Comparison of ENCODE assay signal across 17 cellular contexts in genomic region chr14:99657645-99658155, GRCh38. TPM values are rescaled to one million over a fixed set of nuclear protein-coding genes. Genes with fewer than 3 reads are reported as not detected.
DNase-seq lines count a peak whose midpoint lies in the region; ATAC-seq, FAIRE-seq and TF ChIP-seq lines count a peak whose summit lies in the region.
"Had no signal": no experiment of that assay in that cellular context is flagged by ENCODE, and none has a peak within 500 bp of the region (broad histone marks: within the 10 kb centered on the region; RNA-seq: fewer than 3 reads in every experiment).

No MANE protein-coding gene starts in this region.

- peak overlapping the region; percentile 7 for H3K27ac Mint-ChIP-seq in nephron progenitor cell
- H3K27ac Mint-ChIP-seq: CD4-positive, alpha-beta memory T cell had no signal

- H3K79me2 ChIP-seq in OCI-LY7 (ENCODE audit: insufficient read depth, low read depth, low read length) = no peaks in the 10 kb centered on the region

- FAIRE-seq in urothelium cell line (lab: Jason Lieb, UNC) = peak; percentile 94
- FAIRE-seq: G401.6, GM12892, GM19239 had no signal

- H3K27ac ChIP-seq in BLaER1 treated with 17β-estradiol and CSF1 and Interleukin-3, amounts not matched to agents 10 nM and 100 nM = peak overlapping the region in 4 of 11 experiments; percentile 27 to 72 (median 68); a peak in 8 of 22 replicates
- no peak overlapping the region for H3K27ac ChIP-seq in OCI-LY7 (ENCODE audit: low read depth, low read length, poor library complexity, severe bottlenecking)
- H3K27ac ChIP-seq: C4-2B had no signal

- H3K9me2 ChIP-seq in OCI-LY7 (ENCODE audit: insufficient read depth, low read length) = no peaks in the 10 kb centered on the region

- H3K4me3 Mint-ChIP-seq in nephron progenitor cell = no peak overlapping the region
- H3K4me3 Mint-ChIP-seq: CD4-positive, alpha-beta memory T cell had no signal

- no TSS peak for BruUV-seq in OCI-LY7 (replicated peaks; lab: Mats Ljungman, UMichigan)

- no peak for DNase-seq in OCI-LY7 (ENCODE audit: low spot score)
- no peak for DNase-seq in nephron progenitor cell
- no peak for DNase-seq in urothelium cell line (ENCODE audit: low spot score)
- DNase-seq in NCI-H526 treated with DMSO at 0.1 percent for 48 hours (lab: John Stamatoyannopoulos, UW) = no peak
- no peak for DNase-seq in G401 (ENCODE audit: low spot score)
- DNase-seq: ACHN; CD4-positive, alpha-beta memory T cell; DMS79 had no signal

- CTCF ChIA-PET in OCI-LY7 (lab: Charles Lee; ENCODE audit: unreplicated experiment) = no interaction called here

- peak overlapping the region in 1 of 11 experiments; percentile 43; a peak in 3 of 22 replicates for H3K9ac ChIP-seq in BLaER1 treated with 17β-estradiol and CSF1 and Interleukin-3, amounts not matched to agents 10 nM and 100 nM

- H3K4me1 Mint-ChIP-seq in nephron progenitor cell = peaks cover 28% of the 10 kb centered on the region

- intact Hi-C loops in OCI-LY7 (cut with micrococcal nuclease; ENCODE audit: unreplicated experiment) = no loop called here

- no peak for TF ChIP-seq CTCF in OCI-LY7 (conservative IDR thresholded peaks at IDR 0.05; ENCODE audit: low read length)
- TF ChIP-seq CTCF in nephron progenitor cell (IDR thresholded peaks at IDR 0.05) = no peak

- in situ Hi-C loops in G401 (cut with HindIII; ENCODE audit: low sequenced_read_pairs) = no loop called here

- no peaks in the 10 kb centered on the region for H3K36me3 ChIP-seq in BLaER1 treated with 17β-estradiol and CSF1 and Interleukin-3, amounts not matched to agents 10 nM and 100 nM
- H3K36me3 ChIP-seq in OCI-LY7 (ENCODE audit: insufficient read depth, low read length) = no peaks in the 10 kb centered on the region

- peaks cover 76% of the 10 kb centered on the region for H3K27me3 Mint-ChIP-seq in nephron progenitor cell (ENCODE audit: low read depth, poor library complexity)

- peak overlapping the region; percentile 3 to 90 (median 74); a peak in 20 of 22 replicates for H3K4me2 ChIP-seq in BLaER1 treated with 17β-estradiol and CSF1 and Interleukin-3, amounts not matched to agents 10 nM and 100 nM
- H3K4me2 ChIP-seq in OCI-LY7 (ENCODE audit: low read length) = no peak overlapping the region

- H3K4me1 ChIP-seq in BLaER1 treated with 17β-estradiol and CSF1 and Interleukin-3, amounts not matched to agents 10 nM and 100 nM = peaks cover 21 to 87% (median 68%) of the 10 kb centered on the region in 10 experiments
- H3K4me1 ChIP-seq in OCI-LY7 (ENCODE audit: insufficient read depth, low read length, poor library complexity, severe bottlenecking) = peaks cover 28% of the 10 kb centered on the region

- POLR2A ChIA-PET in OCI-LY7 (lab: Charles Lee) = interaction anchor here (1.1 to 1.8 kb wide), 3 partner anchors 11 to 29 kb away, joined by 3 to 6 read pairs (median 3); no protein-coding TSS in a partner anchor

- H3K4me3 ChIP-seq in BLaER1 treated with 17β-estradiol and CSF1 and Interleukin-3, amounts not matched to agents 10 nM and 100 nM = no peak overlapping the region
- H3K4me3 ChIP-seq in OCI-LY7 (ENCODE audit: low read depth, low read length, poor library complexity, severe bottlenecking) = no peak overlapping the region

- no peaks in the 10 kb centered on the region for H4K20me1 ChIP-seq in BLaER1 treated with 17β-estradiol and CSF1 and Interleukin-3, amounts not matched to agents 10 nM and 100 nM
- H4K20me1 ChIP-seq in OCI-LY7 (ENCODE audit: insufficient read depth, low read length) = no peaks in the 10 kb centered on the region

- H3K27me3 ChIP-seq in BLaER1 treated with 17β-estradiol and CSF1 and Interleukin-3, amounts not matched to agents 10 nM and 100 nM = peaks cover 0 to 24% (median 10%) of the 10 kb centered on the region in 11 experiments; a peak in 12 of 22 replicates

- H3K9me3 Mint-ChIP-seq in nephron progenitor cell = no peaks in the 10 kb centered on the region

- H3K9me3 ChIP-seq in BLaER1 treated with 17β-estradiol and CSF1 and Interleukin-3, amounts not matched to agents 10 nM and 100 nM (replicated peaks in 1 of 11) = no peaks in the 10 kb centered on the region
- no peaks in the 10 kb centered on the region for H3K9me3 ChIP-seq in OCI-LY7 (ENCODE audit: low read length)

- no peaks in the 10 kb centered on the region for H3K36me3 Mint-ChIP-seq in nephron progenitor cell (ENCODE audit: low read depth)
- H3K36me3 Mint-ChIP-seq: CD4-positive, alpha-beta memory T cell had no signal

- peak overlapping the region; percentile 22; the same call in 1 of the 2 replicates for H2AFZ ChIP-seq in OCI-LY7 (ENCODE audit: low read length)

- ATAC-seq in GM21576 (IDR thresholded peaks at IDR 0.05; ENCODE audit: unreplicated experiment) = no peak

RNA-seq across cellular contexts. Expression of gene HHIPL1, which starts 12.8 kb away (rescaled TPM):
- 0.25 and 1.5 TPM in 2 replicates for total RNA-seq in OCI-LY7 (2014; rRNA removed; shearing (Covaris generic))
- total RNA-seq in OCI-LY7 (2022) = 0.61 and 0.72 TPM in 2 replicates
- 0.20 TPM in 1 of 2 replicates, not detected in the other for total RNA-seq in G401 (2014; rRNA removed; shearing (Covaris generic))
- total RNA-seq: A172, HT-29 had no signal

RNA-seq across cellular contexts. Expression of gene CYP46A1, which starts 26.4 kb away (rescaled TPM):
- 2.0 and 4.1 TPM in 2 replicates for total RNA-seq in OCI-LY7 (2014; rRNA removed; shearing (Covaris generic))
- total RNA-seq in OCI-LY7 (2022) = 10.8 and 11.0 TPM in 2 replicates
- total RNA-seq in G401 (2014; rRNA removed; shearing (Covaris generic)) = 0.86 and 3.0 TPM in 2 replicates
- total RNA-seq: H4, HT-29 had no signal

RNA-seq across cellular contexts. Expression of gene CCDC85C, which starts 53.7 kb away (rescaled TPM):
- total RNA-seq in OCI-LY7 (2014; rRNA removed; shearing (Covaris generic)) = 3.6 and 6.4 TPM in 2 replicates
- 14.6 and 15.0 TPM in 2 replicates for total RNA-seq in OCI-LY7 (2022)
- 20.4 and 25.8 TPM in 2 replicates for total RNA-seq in G401 (2014; rRNA removed; shearing (Covaris generic))
